In genomic region chr6:33185654-33186187, GRCh38 we compare ENCODE assay signal across 26 cellular contexts.
"Had no signal": no experiment of that assay in that cellular context is flagged by ENCODE, and none has a peak within 500 bp of the region (broad histone marks: within the 10 kb centered on the region; RNA-seq: fewer than 3 reads in every experiment).

No MANE protein-coding gene starts in this region.

- H3K4me1 ChIP-seq: stomach, suprapubic skin, testis, thyroid gland, tibial artery, upper lobe of right lung, uterus, vagina had no signal

- H3K27ac ChIP-seq: stomach, suprapubic skin, testis, thoracic aorta, thyroid gland, tibial artery, tibial nerve, transverse colon, upper lobe of left lung, upper lobe of right lung, uterus, vagina had no signal

- H3K36me3 ChIP-seq: stomach, suprapubic skin, thoracic aorta, thyroid gland, tibial artery, transverse colon, upper lobe of left lung, upper lobe of right lung, uterus, vagina had no signal

- H3K9me3 ChIP-seq: stomach, suprapubic skin, testis, thoracic aorta, thyroid gland, tibial artery, tibial nerve, transverse colon, upper lobe of left lung, upper lobe of right lung, uterus, vagina had no signal

- H3K27me3 ChIP-seq: testis, thyroid gland, upper lobe of left lung, uterus, vagina had no signal

- DNase-seq: stimulated activated CD4-positive, alpha-beta T cell treated with anti-CD3 and anti-CD28 coated beads, Interleukin-2, amount 100 ng/mL, for 48 hours; stimulated activated CD4-positive, alpha-beta T cell treated with anti-CD3 and anti-CD28 coated beads, Interleukin-4, amount 100 ng/mL, for 1 hour; stimulated activated CD4-positive, alpha-beta T cell treated with anti-CD3 and anti-CD28 coated beads, Interleukin-4, amount 100 ng/mL, for 24 hours; stimulated activated CD4-positive, alpha-beta T cell treated with anti-CD3 and anti-CD28 coated beads, Interleukin-4, amount 100 ng/mL, for 4 hours; stimulated activated CD8-positive, alpha-beta memory T cell treated with anti-CD3 and anti-CD28 coated beads, Interleukin-4, amount 100 ng/mL, for 48 hours; stimulated activated naive B cell treated with anti-CD40 and anti-IgM and Interleukin-4, amounts not matched to agents 10 μg/mL and 1 μg/mL and 100 μg/mL, for 72 hours; stimulated activated naive CD4-positive, alpha-beta T cell; stimulated activated naive CD4-positive, alpha-beta T cell treated with Interleukin-2 at 50 U/mL for 16 hours; stimulated activated naive CD8-positive, alpha-beta T cell treated with anti-CD3 and anti-CD28 coated beads, Interleukin-15, amount 100 ng/mL, for 72 hours; stimulated activated naive CD8-positive, alpha-beta T cell treated with anti-CD3 and anti-CD28 coated beads, Interleukin-15, Interleukin-2, amounts not matched to agents 100 U/mL and 50 U/mL, for 24 hours; stomach; substantia nigra; testis; thyroid gland; tibial artery; transverse colon; trophoblast cell; upper lobe of right lung; uterus had no signal

- H3K4me3 ChIP-seq: stomach, suprapubic skin, testis, thoracic aorta, thyroid gland, tibial artery, tibial nerve, transverse colon, upper lobe of left lung, upper lobe of right lung, uterus, vagina had no signal

- FAIRE-seq: urothelium cell line had no signal

- ATAC-seq: stimulated activated effector memory CD8-positive, alpha-beta T cell treated with anti-CD3 and anti-CD28 coated beads, Interleukin-12 subunit alpha, Interleukin-12 subunit beta, amount 100 ng/mL, for 72 hours; stimulated activated naive B cell treated with anti-CD40 and anti-IgM and Interleukin-4, amounts not matched to agents 10 μg/mL and 1 μg/mL and 100 μg/mL, for 72 hours; stimulated activated naive CD8-positive, alpha-beta T cell treated with anti-CD3 and anti-CD28 coated beads, Interleukin-15, Interleukin-2, amounts not matched to agents 100 U/mL and 50 U/mL, for 24 hours; upper lobe of right lung had no signal
